In genomic region chr6:34414999-34415858, GRCh38 we compare ENCODE assay signal across 8 cellular contexts. TPM values are rescaled to one million over a fixed set of nuclear protein-coding genes. Genes with fewer than 3 reads are reported as not detected.
A peak's percentile ranks its signal among the peaks of the same experiment; 100 is the strongest.
DNase-seq lines count a peak whose midpoint lies in the region; ATAC-seq and TF ChIP-seq lines count a peak whose summit lies in the region.

No MANE protein-coding gene starts in this region.

- no peak overlapping the region for H3K27ac ChIP-seq in mesenchymal stem cell (ENCODE audit: low read length, poor library complexity, severe bottlenecking)
- peak overlapping the region; percentile 20 for H3K27ac ChIP-seq in upper lobe of right lung

- H3K36me3 ChIP-seq in endocrine pancreas (ENCODE audit: control insufficient read depth, insufficient read depth, low read length) (peaks cover 4% of the 10 kb centered on the region), mesenchymal stem cell (ENCODE audit: control insufficient read depth in 1 of 2, insufficient read depth in 2 of 2, low read depth in 1 of 2, low read length in 2 of 2) (peaks cover 45 to 47% of the 10 kb centered on the region in 2 experiments), upper lobe of right lung (peaks cover 44% of the 10 kb centered on the region)

- TF ChIP-seq CTCF in WI38 (IDR thresholded peaks at IDR 0.05; ENCODE audit: low read depth, low read length) (peak; percentile 24), upper lobe of right lung (IDR thresholded peaks at IDR 0.05) (peak; percentile 75)

- H3K79me1 ChIP-seq in mesenchymal stem cell (replicated peaks; ENCODE audit: low read length, poor library complexity, severe bottlenecking) = peaks cover 4% of the 10 kb centered on the region

- no peak overlapping the region for H3K4me3 ChIP-seq in WI38 (ENCODE audit: low read depth, low read length)
- H3K4me3 ChIP-seq in endocrine pancreas (ENCODE audit: control insufficient read depth, insufficient read depth, low read length) = no peak overlapping the region
- peak overlapping the region in 1 of 2 experiments; percentile 1 for H3K4me3 ChIP-seq in mesenchymal stem cell (ENCODE audit: insufficient read depth in 1 of 2, low read depth in 1 of 2, low read length in 2 of 2)
- no peak overlapping the region for H3K4me3 ChIP-seq in upper lobe of right lung

- intact Hi-C loops in upper lobe of right lung (cut with DNase I) = loop anchor here (5.0 to 10.0 kb wide), 2 partner anchors 170 to 218 kb away; partner anchors contain the start of gene SMIM29

- H3K14ac ChIP-seq in mesenchymal stem cell (ENCODE audit: low read length in 2 of 2) = no peak overlapping the region

- DNase-seq in activated gamma-delta T cell treated with Interleukin-2 at 50 U/mL for 16 hours (peak; percentile 32), activated gamma-delta T cell (lab: John Stamatoyannopoulos, UW) (no peak), NCI-H2029 treated with DMSO at 0.1 percent for 48 hours (lab: John Stamatoyannopoulos, UW) (peak; percentile 29), mesenchymal stem cell (peak; percentile 54), upper lobe of right lung (no peak)

- no peak overlapping the region for H3K4me2 ChIP-seq in mesenchymal stem cell (ENCODE audit: low read length, poor library complexity, severe bottlenecking)

- ATAC-seq in upper lobe of right lung (peak; percentile 95), HG02870 (IDR thresholded peaks at IDR 0.05; ENCODE audit: unreplicated experiment) (no peak)

- H2AFZ ChIP-seq in mesenchymal stem cell (ENCODE audit: low read depth, low read length) = no peak overlapping the region

- H3K4ac ChIP-seq in mesenchymal stem cell (ENCODE audit: low read depth in 1 of 2, low read length in 2 of 2) = no peak overlapping the region

- no peak overlapping the region for H2BK12ac ChIP-seq in mesenchymal stem cell (ENCODE audit: low read length in 2 of 2)

- H3K9me3 ChIP-seq in endocrine pancreas (ENCODE audit: control insufficient read depth, low read length) (no peaks in the 10 kb centered on the region), mesenchymal stem cell (ENCODE audit: control insufficient read depth, low read length) (no peaks in the 10 kb centered on the region), upper lobe of right lung (no peaks in the 10 kb centered on the region)

- H3K23ac ChIP-seq in mesenchymal stem cell (ENCODE audit: low read length in 2 of 2) = no peak overlapping the region

- H3K4me1 ChIP-seq in endocrine pancreas (ENCODE audit: control insufficient read depth, insufficient read depth, low read length) (no peaks in the 10 kb centered on the region), mesenchymal stem cell (ENCODE audit: control insufficient read depth, insufficient read depth, low read depth, low read length) (no peaks in the 10 kb centered on the region), upper lobe of right lung (peaks cover 6% of the 10 kb centered on the region)

- H3K9ac ChIP-seq in endocrine pancreas (ENCODE audit: control insufficient read depth, insufficient read depth, low read length) (peak overlapping the region; percentile 65), mesenchymal stem cell (ENCODE audit: low read length) (peak overlapping the region; percentile 79)

- H3K27me3 ChIP-seq in endocrine pancreas (ENCODE audit: control insufficient read depth, insufficient read depth, low read length) = no peaks in the 10 kb centered on the region
- no peaks in the 10 kb centered on the region for H3K27me3 ChIP-seq in mesenchymal stem cell (ENCODE audit: control insufficient read depth in 1 of 2, insufficient read depth in 1 of 2, low read length in 2 of 2)
- H3K27me3 ChIP-seq in upper lobe of right lung = no peaks in the 10 kb centered on the region

- 95% methylated on average over 10 of the region's 11 CpGs for WGBS in mesenchymal stem cell

- no peak overlapping the region for H2BK15ac ChIP-seq in mesenchymal stem cell (ENCODE audit: low read depth, poor library complexity, severe bottlenecking)

- no peak overlapping the region for H4K91ac ChIP-seq in mesenchymal stem cell (ENCODE audit: low read length)

- H2BK5ac ChIP-seq in mesenchymal stem cell (ENCODE audit: low read depth, low read length, poor library complexity, severe bottlenecking) = no peak overlapping the region

- no peak overlapping the region for H2AK5ac ChIP-seq in mesenchymal stem cell (ENCODE audit: low read length, severe bottlenecking)

- H4K8ac ChIP-seq in mesenchymal stem cell (ENCODE audit: low read length) = no peak overlapping the region

- H3K18ac ChIP-seq in mesenchymal stem cell (ENCODE audit: low read depth in 1 of 2, low read length in 2 of 2) = no peak overlapping the region

- H2BK120ac ChIP-seq in mesenchymal stem cell (ENCODE audit: low read depth, low read length) = no peak overlapping the region

RNA-seq across cellular contexts. Expression of gene RPS10, which starts 10.6 kb away (rescaled TPM):
- 1,582 TPM for polyA plus RNA-seq in mesenchymal stem cell (2013, experiment 1 of 2)
- polyA plus RNA-seq in mesenchymal stem cell (2013, experiment 2 of 2) = 1,567 TPM
- 875 TPM for total RNA-seq in upper lobe of right lung

RNA-seq across cellular contexts. Expression of gene NUDT3, which starts 22.8 kb away (rescaled TPM):
- polyA plus RNA-seq in mesenchymal stem cell (2013, experiment 1 of 2) = 20.5 TPM
- polyA plus RNA-seq in mesenchymal stem cell (2013, experiment 2 of 2) = 20.3 TPM
- 29.1 TPM for total RNA-seq in upper lobe of right lung

RNA-seq across cellular contexts. Expression of gene PACSIN1, which starts 50.6 kb away (rescaled TPM):
- 0.07 TPM for polyA plus RNA-seq in mesenchymal stem cell (2013, experiment 1 of 2)
- polyA plus RNA-seq in mesenchymal stem cell (2013, experiment 2 of 2) = 0.03 TPM
- not detected for total RNA-seq in upper lobe of right lung

Comparison
In these comparisons a context has a peak if more than half of its experiments do, and no peak if none do; other contexts are left out.
1. DNase-seq: peak in activated gamma-delta T cell treated with Interleukin-2 at 50 U/mL for 16 hours (single experiment), NCI-H2029 treated with DMSO at 0.1 percent for 48 hours (single experiment) and mesenchymal stem cell (single experiment); none in activated gamma-delta T cell (single experiment) and upper lobe of right lung (single experiment).